Comparison of ENCODE assay signal across 8 cellular contexts in genomic region chr2:43227830-43228280, GRCh38. TPM values are rescaled to one million over a fixed set of nuclear protein-coding genes. Genes with fewer than 3 reads are reported as not detected.
A peak's percentile ranks its signal among the peaks of the same experiment; 100 is the strongest.
DNase-seq lines count a peak whose midpoint lies in the region; ATAC-seq and TF ChIP-seq lines count a peak whose summit lies in the region.

No MANE protein-coding gene starts in this region.

- peaks cover 27% of the 10 kb centered on the region for H3K4me1 Mint-ChIP-seq in endodermal cell

- H3K4me1 ChIP-seq in OCI-LY1 (ENCODE audit: insufficient read depth, low read length, severe bottlenecking) (peaks cover 57% of the 10 kb centered on the region), endodermal cell (ENCODE audit: control insufficient read depth, insufficient read depth, low read length) (peaks cover 13% of the 10 kb centered on the region), osteoblast (ENCODE audit: insufficient read depth, low read length) (peaks cover 26% of the 10 kb centered on the region)

- H3K9ac ChIP-seq in OCI-LY1 (ENCODE audit: low read length) (peak overlapping the region; percentile 98), endodermal cell (ENCODE audit: extremely low read depth, low read length, poor library complexity, severe bottlenecking) (peak overlapping the region; percentile 75)

- H3K9me3 Mint-ChIP-seq in endodermal cell = no peaks in the 10 kb centered on the region

- no peaks in the 10 kb centered on the region for H3K27me3 Mint-ChIP-seq in endodermal cell (ENCODE audit: insufficient read depth)

- H2AFZ ChIP-seq in OCI-LY1 (ENCODE audit: low read length) = no peak overlapping the region
- H2AFZ ChIP-seq in osteoblast (ENCODE audit: low read length) = peak overlapping the region; percentile 50

- ATAC-seq in HG03097 (IDR thresholded peaks at IDR 0.05; ENCODE audit: low FRiP score, unreplicated experiment) = no peak
- no peak for ATAC-seq in GM19324 (IDR thresholded peaks at IDR 0.05; ENCODE audit: low FRiP score, unreplicated experiment)

- DNase-seq in endodermal cell = no peak
- no peak for DNase-seq in osteoblast (ENCODE audit: insufficient read length, low spot score, missing footprints)
- no peak for DNase-seq in midbrain (lab: John Stamatoyannopoulos, UW)
- no peak for DNase-seq in NCI-H1436 treated with DMSO at 0.1 percent for 48 hours (lab: John Stamatoyannopoulos, UW)

- H3K36me3 ChIP-seq in OCI-LY1 (ENCODE audit: insufficient read depth, low read length) (peaks cover 33% of the 10 kb centered on the region), endodermal cell (ENCODE audit: control insufficient read depth, insufficient read depth, low read length) (peaks cover 14% of the 10 kb centered on the region), osteoblast (ENCODE audit: insufficient read depth, low read length) (peaks cover 35% of the 10 kb centered on the region)

- no peaks in the 10 kb centered on the region for H4K20me1 ChIP-seq in OCI-LY1 (ENCODE audit: insufficient read depth, low read length)
- H4K20me1 ChIP-seq in osteoblast (ENCODE audit: insufficient read depth, low read length) = peaks cover 16% of the 10 kb centered on the region

- peaks cover 23% of the 10 kb centered on the region for H3K36me3 Mint-ChIP-seq in endodermal cell (ENCODE audit: low read depth)

- 17 to 26% methylated on average over 10 of the region's 10 CpGs for WGBS in endodermal cell (ENCODE audit: insufficient coverage in 1 of 2, insufficient read length in 1 of 2), 2 experiments

- peaks cover 14% of the 10 kb centered on the region for H3F3A ChIP-seq in OCI-LY1 (ENCODE audit: insufficient read depth, low read length)

- H3K79me2 ChIP-seq in OCI-LY1 (ENCODE audit: insufficient read depth, low read length) = peaks cover 22% of the 10 kb centered on the region
- H3K79me2 ChIP-seq in osteoblast (ENCODE audit: insufficient read depth, low read length) = peaks cover 34% of the 10 kb centered on the region

- no peaks in the 10 kb centered on the region for H3K27me3 ChIP-seq in OCI-LY1 (ENCODE audit: insufficient read depth, low read length)
- no peaks in the 10 kb centered on the region for H3K27me3 ChIP-seq in endodermal cell (ENCODE audit: control insufficient read depth, insufficient read depth, low read length, poor library complexity, severe bottlenecking)
- H3K27me3 ChIP-seq in osteoblast (ENCODE audit: insufficient read depth, low read length) = no peaks in the 10 kb centered on the region

- peak overlapping the region; percentile 88; the same call in 1 of the 2 replicates for H3K4me3 ChIP-seq in GM08714 (ENCODE audit: low read length)
- H3K4me3 ChIP-seq in OCI-LY1 (ENCODE audit: low read depth, low read length, poor library complexity, severe bottlenecking) = peak overlapping the region; percentile 71
- peak overlapping the region; percentile 85 for H3K4me3 ChIP-seq in endodermal cell (ENCODE audit: low read length)
- peak overlapping the region; percentile 90 for H3K4me3 ChIP-seq in osteoblast (ENCODE audit: insufficient read depth, low read length)

- H3K4me2 ChIP-seq in OCI-LY1 (ENCODE audit: low read length) (peak overlapping the region; percentile 76), osteoblast (ENCODE audit: insufficient read depth, low read length) (peak overlapping the region; percentile 87)

- 0 out of 2 replicates have a peak, but pooled peaks have one; percentile 3 for TF ChIP-seq CTCF in OCI-LY1 (IDR thresholded peaks at IDR 0.05; ENCODE audit: low read length)
- no peak for TF ChIP-seq CTCF in endodermal cell (conservative IDR thresholded peaks at IDR 0.05)
- TF ChIP-seq CTCF in osteoblast (IDR thresholded peaks at IDR 0.05; ENCODE audit: extremely low read depth, low read depth, low read length) = peak; percentile 3

- H3K27ac ChIP-seq in OCI-LY1 (ENCODE audit: low read depth, low read length, poor library complexity, severe bottlenecking) (peak overlapping the region; percentile 96), endodermal cell (ENCODE audit: low read depth, low read length) (no peak overlapping the region), osteoblast (ENCODE audit: low read depth, low read length) (peak overlapping the region; percentile 80)

- H3K9me3 ChIP-seq in OCI-LY1 (ENCODE audit: low read length) = no peaks in the 10 kb centered on the region
- H3K9me3 ChIP-seq in endodermal cell (ENCODE audit: control insufficient read depth, low read length) = no peaks in the 10 kb centered on the region
- no peaks in the 10 kb centered on the region for H3K9me3 ChIP-seq in osteoblast (ENCODE audit: low read depth, low read length)

- H3K27ac Mint-ChIP-seq in endodermal cell = peak overlapping the region; percentile 72

- peak overlapping the region; percentile 87 for H3K4me3 Mint-ChIP-seq in endodermal cell

- H3K9me2 ChIP-seq in OCI-LY1 (ENCODE audit: low read depth, low read length) = no peaks in the 10 kb centered on the region

RNA-seq across cellular contexts. Expression of gene ZFP36L2, which starts 1.4 kb away (rescaled TPM):
- 100 to 1,000 TPM in 1 of 2 donors, 10 to 100 TPM in 1; 77.1 to 114 TPM for total RNA-seq in endodermal cell
- polyA plus RNA-seq in endodermal cell (2013, experiment 1 of 2) = 59.2 TPM
- polyA plus RNA-seq in endodermal cell (2013, experiment 2 of 2) = 48.7 TPM
- total RNA-seq in osteoblast = 14.7 and 15.6 TPM in 2 replicates
